In genomic region chr18:51053822-51054221, GRCh38 we compare ENCODE assay signal across 10 cellular contexts. TPM values are rescaled to one million over a fixed set of nuclear protein-coding genes. Genes with fewer than 3 reads are reported as not detected.
DNase-seq lines count a peak whose midpoint lies in the region; ATAC-seq, FAIRE-seq and TF ChIP-seq lines count a peak whose summit lies in the region.
"Had no signal": no experiment of that assay in that cellular context is flagged by ENCODE, and none has a peak within 500 bp of the region (broad histone marks: within the 10 kb centered on the region; RNA-seq: fewer than 3 reads in every experiment).

No MANE protein-coding gene starts in this region.

- H3K27ac Mint-ChIP-seq in type B pancreatic cell: peak overlapping the region; percentile 13

- H3K27me3 ChIP-seq in right lobe of liver (no peaks in the 10 kb centered on the region), HepG2 (ENCODE audit: control insufficient read depth in 1 of 2, insufficient read depth in 2 of 2, low read length in 2 of 2) (no peaks in the 10 kb centered on the region; a peak in 1 of 5 replicates), adipocyte (replicated peaks; ENCODE audit: control insufficient read depth, insufficient read depth, low read length) (no peaks in the 10 kb centered on the region)

- TF ChIP-seq RAD21 in HepG2 (CRISPR knock-in tag; IDR thresholded peaks at IDR 0.05): no peak

- CTCF ChIA-PET in HepG2 (lab: Yijun Ruan, JAX; ENCODE audit: low intra/inter-chr PET ratio, low total read pairs): no interaction called here

- 94% methylated on average over 1 of the region's 1 CpG for WGBS in right lobe of liver (ENCODE audit: insufficient coverage, low coverage, low lambda C conversion rate, missing lambda C conversion rate)
- WGBS in HepG2 (ENCODE audit: low lambda C conversion rate): 92% methylated on average over 1 of the region's 1 CpG

- H3K27me3 Mint-ChIP-seq in type B pancreatic cell: no peaks in the 10 kb centered on the region

- H3K36me3 ChIP-seq in right lobe of liver: peaks cover 0 to 57% (median 6%) of the 10 kb centered on the region in 4 donors
- H3K36me3 ChIP-seq in HepG2 (replicated peaks in 1 of 2; ENCODE audit: control insufficient read depth in 1 of 2, insufficient read depth in 2 of 2, low read length in 2 of 2): peaks cover 4 to 45% of the 10 kb centered on the region in 2 experiments
- H3K36me3 ChIP-seq in adipocyte (ENCODE audit: control insufficient read depth, insufficient read depth, low read length, severe bottlenecking): peaks cover 36% of the 10 kb centered on the region

- no peak overlapping the region for H2AFZ ChIP-seq in HepG2 (ENCODE audit: low read length)

- ATAC-seq in right lobe of liver (peak in 3 of 4 donors; percentile 31 to 74 (median 37)), HepG2 (no peak), HG03159 (IDR thresholded peaks at IDR 0.05; ENCODE audit: unreplicated experiment) (peak; percentile 69)

- TF ChIP-seq CTCF in right lobe of liver (IDR thresholded peaks at IDR 0.05) (no peak), HepG2 (CRISPR knock-in tag; IDR thresholded peaks at IDR 0.05) (no peak), type B pancreatic cell (conservative IDR thresholded peaks at IDR 0.05) (no peak)

- DNase-seq in right lobe of liver (no peak), HepG2 (ENCODE audit: low spot score) (no peak), adipocyte (ENCODE audit: low read depth) (no peak), type B pancreatic cell (ENCODE audit: extremely low spot score, unreplicated experiment) (no peak), frontal cortex (ENCODE audit: low spot score in 2 of 2) (no peak), SKM-1 (lab: John Stamatoyannopoulos, UW; ENCODE audit: unreplicated experiment) (no peak), ureter (ENCODE audit: low spot score) (no peak)

- peaks cover 33% of the 10 kb centered on the region for H3K36me3 Mint-ChIP-seq in type B pancreatic cell

- TF ChIP-seq POLR2A in right lobe of liver (IDR thresholded peaks at IDR 0.05) (no peak), HepG2 (IDR thresholded peaks at IDR 0.05; ENCODE audit: insufficient read depth in 1 of 2, low read depth in 2 of 2, low read length in 2 of 2) (no peak)

- intact Hi-C loops in right lobe of liver (cut with DNase I): no loop called here
- intact Hi-C loops in HepG2 (cut with micrococcal nuclease; ENCODE audit: unreplicated experiment): loop anchor here (5.0 kb wide), 1 partner anchor 177 kb away; the partner anchor contains the start of gene ME2

- no peak for TF ChIP-seq EP300 in HepG2 (IDR thresholded peaks at IDR 0.05; ENCODE audit: low read depth in 2 of 2, low read length in 2 of 2)
- no peak for TF ChIP-seq EP300 in HepG2 (CRISPR knock-in tag; IDR thresholded peaks at IDR 0.05; ENCODE audit: borderline replicate concordance)

- BruUV-seq in HepG2 (replicated peaks; lab: Mats Ljungman, UMichigan): no TSS peak

- H3K9me3 ChIP-seq in right lobe of liver (no peaks in the 10 kb centered on the region), HepG2 (ENCODE audit: low read length) (no peaks in the 10 kb centered on the region), adipocyte (ENCODE audit: control insufficient read depth, low read length) (no peaks in the 10 kb centered on the region)
- H3K9me3 ChIP-seq: thoracic aorta had no signal

- no peaks in the 10 kb centered on the region for H3K9me3 Mint-ChIP-seq in type B pancreatic cell

- H3K27ac ChIP-seq in right lobe of liver (no peak overlapping the region), HepG2 (ENCODE audit: extremely low read length, insufficient read depth, low read length) (no peak overlapping the region)
- H3K27ac ChIP-seq: C4-2B, thoracic aorta had no signal

- H3K79me2 ChIP-seq in HepG2 (ENCODE audit: insufficient read depth, low read length): peaks cover 2% of the 10 kb centered on the region

- H3K4me1 ChIP-seq in right lobe of liver (peaks cover 0 to 7% (median 0%) of the 10 kb centered on the region in 4 donors), HepG2 (ENCODE audit: insufficient read depth, low read length) (no peaks in the 10 kb centered on the region), adipocyte (ENCODE audit: control insufficient read depth, insufficient read depth, low read length) (peaks cover 13% of the 10 kb centered on the region)

- peaks cover 11% of the 10 kb centered on the region for H3K4me1 Mint-ChIP-seq in type B pancreatic cell (ENCODE audit: unreplicated experiment)

- H3K4me3 ChIP-seq in right lobe of liver (no peak overlapping the region), HepG2 (replicated peaks in 1 of 3; ENCODE audit: insufficient read depth in 1 of 3, low read depth in 2 of 3, low read length in 3 of 3) (no peak overlapping the region), adipocyte (ENCODE audit: low read length) (no peak overlapping the region)
- H3K4me3 ChIP-seq: thoracic aorta had no signal

- no peak overlapping the region for H3K9ac ChIP-seq in HepG2 (ENCODE audit: insufficient read depth, low read depth, low read length)
- peak overlapping the region; percentile 24 for H3K9ac ChIP-seq in adipocyte (ENCODE audit: low read length)

- H3K4me2 ChIP-seq in HepG2 (ENCODE audit: low read depth, low read length): no peak overlapping the region

- in situ Hi-C loops in HepG2 (cut with HindIII; ENCODE audit: extremely low pct_ligation_motif_present, low pct_unique_long_range_greater_than_20kb): no loop called here

- peaks cover 10% of the 10 kb centered on the region for H4K20me1 ChIP-seq in HepG2 (ENCODE audit: insufficient read depth, low read length)

- H3K4me3 Mint-ChIP-seq in type B pancreatic cell: no peak overlapping the region

- POLR2A ChIA-PET in HepG2 (lab: Yijun Ruan, JAX): no interaction called here

- FAIRE-seq in HepG2 (lab: Jason Lieb, UNC) (no peak), frontal cortex (lab: Jason Lieb, UNC) (no peak)

TF ChIP-seq in HepG2, 621 proteins besides CTCF, POLR2A, EP300 and RAD21:
- TF ChIP-seq, protein P1, sequence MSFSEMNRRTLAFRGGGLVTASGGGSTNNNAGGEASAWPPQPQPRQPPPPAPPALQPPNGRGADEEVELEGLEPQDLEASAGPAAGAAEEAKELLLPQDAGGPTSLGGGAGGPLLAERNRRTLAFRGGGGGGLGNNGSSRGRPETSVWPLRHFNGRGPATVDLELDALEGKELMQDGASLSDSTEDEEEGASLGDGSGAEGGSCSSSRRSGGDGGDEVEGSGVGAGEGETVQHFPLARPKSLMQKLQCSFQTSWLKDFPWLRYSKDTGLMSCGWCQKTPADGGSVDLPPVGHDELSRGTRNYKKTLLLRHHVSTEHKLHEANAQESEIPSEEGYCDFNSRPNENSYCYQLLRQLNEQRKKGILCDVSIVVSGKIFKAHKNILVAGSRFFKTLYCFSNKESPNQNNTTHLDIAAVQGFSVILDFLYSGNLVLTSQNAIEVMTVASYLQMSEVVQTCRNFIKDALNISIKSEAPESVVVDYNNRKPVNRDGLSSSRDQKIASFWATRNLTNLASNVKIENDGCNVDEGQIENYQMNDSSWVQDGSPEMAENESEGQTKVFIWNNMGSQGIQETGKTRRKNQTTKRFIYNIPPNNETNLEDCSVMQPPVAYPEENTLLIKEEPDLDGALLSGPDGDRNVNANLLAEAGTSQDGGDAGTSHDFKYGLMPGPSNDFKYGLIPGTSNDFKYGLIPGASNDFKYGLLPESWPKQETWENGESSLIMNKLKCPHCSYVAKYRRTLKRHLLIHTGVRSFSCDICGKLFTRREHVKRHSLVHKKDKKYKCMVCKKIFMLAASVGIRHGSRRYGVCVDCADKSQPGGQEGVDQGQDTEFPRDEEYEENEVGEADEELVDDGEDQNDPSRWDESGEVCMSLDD (CRISPR knock-in tag; IDR thresholded peaks at IDR 0.05; ENCODE audit: borderline replicate concordance): no peak
- peak in 1 of 2 experiments; percentile 29; a peak in 2 of 4 replicates for TF ChIP-seq MAFK (conservative IDR thresholded peaks at IDR 0.05 in 1 of 2, IDR thresholded peaks at IDR 0.05 in 1 of 2; ENCODE audit: low read length in 2 of 2)

RNA-seq across cellular contexts. Expression of gene SMAD4, which starts 23.8 kb away (rescaled TPM):
- total RNA-seq in right lobe of liver (10 to 100 TPM; 40.8 to 71.9 (median 56.6) TPM), HepG2 (2016; rRNA removed; fragmentation: Illumina TruSeq; extraction: Trizol) (72.0 and 99.1 TPM in 2 replicates), type B pancreatic cell (ENCODE audit: low replicate concordance) (106 and 123 TPM in 2 replicates), frontal cortex (63.2 TPM), ureter (118 TPM)
- 49.6 and 56.8 TPM in 2 replicates for total RNA-seq in HepG2 (2016; cell fraction: cytosol; rRNA removed; fragmentation: Illumina TruSeq; extraction: Trizol; ENCODE audit: low read depth)
- 73.5 and 83.9 TPM in 2 replicates for total RNA-seq in HepG2 (2016; cell fraction: insoluble cytoplasmic fraction; rRNA removed; fragmentation: Illumina TruSeq; extraction: Trizol)
- total RNA-seq in HepG2 (2016; cell fraction: membrane; rRNA removed; fragmentation: Illumina TruSeq; extraction: Trizol): 44.9 and 46.8 TPM in 2 replicates
- total RNA-seq in HepG2 (2016; cell fraction: nucleus; rRNA removed; fragmentation: Illumina TruSeq; extraction: Trizol): 57.9 and 58.5 TPM in 2 replicates
- 53.8 and 70.2 TPM in 2 replicates for polyA plus RNA-seq in HepG2 (2011; rRNA removed)
- 31.5 and 48.8 TPM in 2 replicates for polyA plus RNA-seq in HepG2 (2011; cell fraction: cytosol; rRNA removed)
- polyA plus RNA-seq in HepG2 (2011; cell fraction: nucleus; rRNA removed): 25.3 and 31.2 TPM in 2 replicates
- polyA plus RNA-seq in HepG2 (2012): 42.8 and 47.9 TPM in 2 replicates
- 2.2 and 3.3 TPM in 2 replicates for polyA plus RNA-seq in HepG2 (2016; cell fraction: cytosol; fragmentation: Illumina TruSeq; extraction: Trizol; ENCODE audit: low read depth)
- 58.6 and 61.8 TPM in 2 replicates for polyA plus RNA-seq in HepG2 (2016; cell fraction: insoluble cytoplasmic fraction; fragmentation: Illumina TruSeq; extraction: Trizol; ENCODE audit: low read depth)
- polyA plus RNA-seq in HepG2 (2016; cell fraction: membrane; fragmentation: Illumina TruSeq; extraction: Trizol; ENCODE audit: low read depth): 6.7 and 8.8 TPM in 2 replicates
- 47.7 and 51.4 TPM in 2 replicates for polyA plus RNA-seq in HepG2 (2016; cell fraction: nucleus; fragmentation: Illumina TruSeq; extraction: Trizol; ENCODE audit: insufficient read depth, low read depth)
- 111 and 191 TPM in 2 replicates for polyA minus RNA-seq in HepG2 (2011; rRNA and poly(A)+ RNA removed; ENCODE audit: low replicate concordance)
- 40.4 and 42.0 TPM in 2 replicates for polyA minus RNA-seq in HepG2 (2011; cell fraction: cytosol; rRNA and poly(A)+ RNA removed)
- polyA minus RNA-seq in HepG2 (2011; cell fraction: nucleus; rRNA and poly(A)+ RNA removed): 54.7 and 64.2 TPM in 2 replicates
